In the genomic region with DNA sequence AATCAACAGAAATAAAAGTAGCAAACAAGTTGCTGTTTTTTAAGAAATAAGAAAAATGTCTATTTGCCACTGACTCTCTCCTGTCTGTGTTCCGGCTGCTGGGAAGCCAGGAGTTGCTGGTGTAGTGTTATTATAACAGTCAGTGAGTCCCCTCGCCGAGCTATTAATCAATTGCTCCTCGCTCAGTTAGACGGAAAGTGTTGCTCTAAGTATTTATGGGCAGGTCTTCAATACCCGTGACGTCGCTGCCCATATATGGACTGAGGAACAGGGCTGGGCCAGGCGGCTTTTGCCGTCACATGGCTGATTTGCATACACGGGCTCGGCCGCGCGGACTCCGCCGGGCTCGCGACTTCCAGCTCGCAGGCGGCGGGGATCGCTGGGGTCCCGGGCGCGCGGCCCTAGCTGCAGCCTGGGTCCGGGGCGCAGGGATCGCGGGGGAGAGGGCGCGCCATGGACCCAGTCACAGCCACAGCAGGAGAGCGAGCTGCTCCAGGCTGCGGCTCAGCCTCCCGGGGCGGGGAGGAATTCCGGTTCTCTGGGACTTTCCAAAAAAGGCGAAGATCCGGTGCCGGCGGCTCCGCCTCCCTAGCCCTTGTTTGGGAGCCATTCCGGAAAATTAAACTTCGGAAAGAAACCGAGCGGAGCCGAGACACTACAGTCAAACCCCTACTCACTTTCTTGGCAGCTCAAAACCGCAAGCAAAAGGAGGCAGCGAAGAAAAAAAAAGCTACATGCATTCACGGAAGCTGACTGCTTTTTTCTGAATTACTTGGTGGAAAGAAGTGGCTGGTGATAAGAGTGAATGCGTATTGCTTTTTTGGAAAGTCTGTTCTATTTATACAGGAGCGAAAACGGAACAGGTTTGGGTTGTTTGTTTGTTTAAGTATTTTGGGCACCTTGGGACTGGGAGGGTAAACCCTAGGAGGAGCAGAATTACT, we compare ENCODE assay signal across 8 cellular contexts.
A peak's percentile ranks its signal among the peaks of the same experiment; 100 is the strongest.
DNase-seq lines count a peak whose midpoint lies in the region; ATAC-seq and TF ChIP-seq lines count a peak whose summit lies in the region.

EGR2 (minus strand) TSS at position 188 of the 941 bp plus-strand sequence. CDS start 337 bp downstream, outside the sequence.

- TF ChIP-seq CTCF in coronary artery (IDR thresholded peaks at IDR 0.05): no peak

- peak; percentile 72 for TF ChIP-seq POLR2A in GM19193 (IDR thresholded peaks at IDR 0.05; ENCODE audit: extremely low read depth, insufficient read depth, insufficient read length)

- DNase-seq in Ammon's horn (ENCODE audit: low spot score): peak; percentile 98
- peak; percentile 37 for DNase-seq in NCI-H524 treated with DMSO at 0.1 percent for 48 hours (lab: John Stamatoyannopoulos, UW)
- DNase-seq in activated CD4-positive, alpha-beta T cell treated with anti-CD3 and anti-CD28 coated beads, Interleukin-2, amount 50 U/mL, for 1 hour: peak; percentile 94
- peak; percentile 96 for DNase-seq in coronary artery (ENCODE audit: low spot score)
- DNase-seq in left kidney (ENCODE audit: low read depth, low spot score): peak; percentile 98
- DNase-seq in stimulated activated CD4-positive, alpha-beta T cell treated with anti-CD3 and anti-CD28 coated beads, Interleukin-1b, Interleukin-23, amount 100 ng/mL, for 48 hours: peak; percentile 96

- peak; percentile 77 for ATAC-seq in HG03432 (IDR thresholded peaks at IDR 0.05; ENCODE audit: unreplicated experiment)

- peak within 1 kb of the TSS; percentile 84 to 93 for H3K27ac ChIP-seq in coronary artery

- peak within 1 kb of the TSS; percentile 92 for H3K4me3 ChIP-seq in coronary artery

Comparison
In these comparisons a context has a peak if more than half of its experiments do, and no peak if none do; other contexts are left out.
1. Peak in every context shown above with its lines: DNase-seq, ATAC-seq, H3K4me3 ChIP-seq and H3K27ac ChIP-seq.
2. DNase-seq: peak in every context shown above with its lines; median percentile 98 in Ammon's horn; 98 in left kidney; 96 in coronary artery; 96 in stimulated activated CD4-positive, alpha-beta T cell treated with anti-CD3 and anti-CD28 coated beads, Interleukin-1b, Interleukin-23, amount 100 ng/mL, for 48 hours; 94 in activated CD4-positive, alpha-beta T cell treated with anti-CD3 and anti-CD28 coated beads, Interleukin-2, amount 50 U/mL, for 1 hour; 37 in NCI-H524 treated with DMSO at 0.1 percent for 48 hours.